Comparison of ENCODE assay signal across 1 cellular context in genomic region chr19:42075616-42076374, GRCh38.
TF ChIP-seq lines count a peak whose summit lies in the region.

Gene ZNF574 (plus strand): TSS chr19:42076166. CDS start chr19:42078607, 2,441 bp downstream.

TF ChIP-seq in A549, 52 proteins besides CTCF, POLR2A, EP300 and RAD21 (continued from another document):
- no peak; the same call in none of the 2 replicates for TF ChIP-seq PBX3 (IDR thresholded peaks at IDR 0.05)
- peak; percentile 89 for TF ChIP-seq E2F6 (IDR thresholded peaks at IDR 0.05; ENCODE audit: borderline replicate concordance, low read depth)
- no peak; the same call in none of the 2 replicates for TF ChIP-seq TP53 (CRISPR knock-in tag; IDR thresholded peaks at IDR 0.05)
- no peak for TF ChIP-seq REST (IDR thresholded peaks at IDR 0.05)
- no peak for TF ChIP-seq NPAS2 (CRISPR knock-in tag; IDR thresholded peaks at IDR 0.05; ENCODE audit: borderline replicate concordance)
- TF ChIP-seq RFX5 (IDR thresholded peaks at IDR 0.05) = peak; percentile 99
- TF ChIP-seq ZNF302 (CRISPR knock-in tag; IDR thresholded peaks at IDR 0.05) = no peak; the same call in 1 of the 2 replicates
- TF ChIP-seq FOSB (CRISPR knock-in tag; IDR thresholded peaks at IDR 0.05) = no peak
- peak; percentile 94 for TF ChIP-seq HOXB13 (CRISPR knock-in tag; IDR thresholded peaks at IDR 0.05; ENCODE audit: low read depth)
- 0 out of 2 replicates have a peak, but pooled peaks have one; percentile 61 for TF ChIP-seq USF2 (IDR thresholded peaks at IDR 0.05)
- no peak for TF ChIP-seq NR3C1 (IDR thresholded peaks at IDR 0.05)
- TF ChIP-seq CHD2 (IDR thresholded peaks at IDR 0.05; ENCODE audit: low read length, partially characterized antibody) = no peak
- TF ChIP-seq MAZ (IDR thresholded peaks at IDR 0.05; ENCODE audit: borderline replicate concordance, low read depth, low read length) = peak; percentile 45
- TF ChIP-seq GATA3 (IDR thresholded peaks at IDR 0.05; ENCODE audit: borderline replicate concordance) = peak; percentile 31; the same call in 1 of the 2 replicates
- TF ChIP-seq ATOH8 (CRISPR knock-in tag; IDR thresholded peaks at IDR 0.05; ENCODE audit: low read depth) = peak; percentile 93
- no peak for TF ChIP-seq FOXS1 (CRISPR knock-in tag; IDR thresholded peaks at IDR 0.05)
- peak; percentile 91 for TF ChIP-seq MYC (IDR thresholded peaks at IDR 0.05; ENCODE audit: borderline replicate concordance, low read length)
- peak; percentile 96 for TF ChIP-seq TFCP2L1 (CRISPR knock-in tag; IDR thresholded peaks at IDR 0.05)
- TF ChIP-seq ZSCAN20 (CRISPR knock-in tag; IDR thresholded peaks at IDR 0.05) = no peak
- TF ChIP-seq BHLHE40 (IDR thresholded peaks at IDR 0.05; ENCODE audit: low read depth, low read length) = 0 out of 2 replicates have a peak, but pooled peaks have one; percentile 6
TF ChIP-seq in A549: peak in this region for 17.
